In genomic region chr2:39661771-39662325, GRCh38 we compare ENCODE assay signal across 16 cellular contexts. TPM values are rescaled to one million over a fixed set of nuclear protein-coding genes. Genes with fewer than 3 reads are reported as not detected.
A peak's percentile ranks its signal among the peaks of the same experiment; 100 is the strongest.
DNase-seq lines count a peak whose midpoint lies in the region; ATAC-seq and TF ChIP-seq lines count a peak whose summit lies in the region.
"Had no signal": no experiment of that assay in that cellular context is flagged by ENCODE, and none has a peak within 500 bp of the region (broad histone marks: within the 10 kb centered on the region; RNA-seq: fewer than 3 reads in every experiment).

No MANE protein-coding gene starts in this region.

- in situ Hi-C loops in IMR-90 (cut with MboI; ENCODE audit: low sequenced_read_pairs): no loop called here

- no peak overlapping the region for H2AK9ac ChIP-seq in IMR-90 (replicated peaks; ENCODE audit: low read depth, low read length, poor library complexity)

- H3K23ac ChIP-seq in IMR-90 (ENCODE audit: low read depth, low read length): no peak overlapping the region
- H3K23ac ChIP-seq in trophoblast cell (ENCODE audit: low read length): no peak overlapping the region

- H4K91ac ChIP-seq in IMR-90 (ENCODE audit: insufficient read depth, low read depth, low read length) (no peak overlapping the region), trophoblast cell (ENCODE audit: low read depth, low read length) (no peak overlapping the region)

- H4K8ac ChIP-seq in IMR-90 (ENCODE audit: low read depth in 2 of 2, low read length in 2 of 2) (no peak overlapping the region), trophoblast cell (ENCODE audit: low read depth, low read length) (no peak overlapping the region)

- TF ChIP-seq CTCF in IMR-90 (conservative IDR thresholded peaks at IDR 0.05; ENCODE audit: low read depth, low read length) (no peak), OCI-LY7 (conservative IDR thresholded peaks at IDR 0.05; ENCODE audit: low read length) (no peak), neural progenitor cell (IDR thresholded peaks at IDR 0.05) (no peak)

- H3K27ac Mint-ChIP-seq in neural progenitor cell: no peak overlapping the region
- H3K27ac Mint-ChIP-seq: CD14-positive monocyte; CD4-positive, alpha-beta memory T cell had no signal

- 0% methylated on average over 1 of the region's 3 CpGs; no CpG with 5 or more reads in 1 of the 2 experiments for WGBS in IMR-90 (ENCODE audit: extremely low coverage in 2 of 2, insufficient read length in 1 of 2), 2 experiments
- WGBS in trophoblast cell (ENCODE audit: extremely low coverage, insufficient coverage, insufficient read length): no CpG with 5 or more reads among the region's 3 CpGs

- H3K79me1 ChIP-seq in IMR-90 (ENCODE audit: low read depth in 1 of 2, low read length in 2 of 2) (no peaks in the 10 kb centered on the region), trophoblast cell (ENCODE audit: low read length) (peaks cover 2% of the 10 kb centered on the region)

- DNase-seq in IMR-90 (peak; percentile 70), SJSA1 (ENCODE audit: low read depth in 1 of 2, low spot score in 2 of 2) (peak in 1 of 2 experiments; percentile 4), fibroblast of peridontal ligament (ENCODE audit: extremely low read depth) (peak; percentile 70), trophoblast cell (peak; percentile 71 to 86), T1000 (lab: John Stamatoyannopoulos, UW) (no peak), OCI-LY7 (ENCODE audit: low spot score) (no peak), neural progenitor cell (ENCODE audit: low spot score) (no peak)
- no peak for DNase-seq in activated CD4-positive, alpha-beta T cell treated with anti-CD3 and anti-CD28 coated beads, Interleukin-2, amount 50 U/mL, for 4 hours
- DNase-seq: 8988T; CD4-positive, alpha-beta memory T cell; DMS153; GF-D8; H9 had no signal

- H3K79me2 ChIP-seq in trophoblast cell (ENCODE audit: control insufficient read depth, insufficient read depth, low read length, poor library complexity) (no peaks in the 10 kb centered on the region), OCI-LY7 (ENCODE audit: insufficient read depth, low read depth, low read length) (no peaks in the 10 kb centered on the region), neural progenitor cell (ENCODE audit: low read depth) (no peaks in the 10 kb centered on the region)

- H3K4me2 ChIP-seq in IMR-90 (ENCODE audit: low read depth, low read length) (no peak overlapping the region), trophoblast cell (ENCODE audit: low read length) (no peak overlapping the region), OCI-LY7 (ENCODE audit: low read length) (no peak overlapping the region), neural progenitor cell (no peak overlapping the region)
- H3K4me2 ChIP-seq: BLaER1 had no signal

- no peaks in the 10 kb centered on the region for H3F3A ChIP-seq in neural progenitor cell (ENCODE audit: low read depth)

- no peak for TF ChIP-seq RAD21 in IMR-90 (IDR thresholded peaks at IDR 0.05; ENCODE audit: low read length)

- no peak overlapping the region for H4K12ac ChIP-seq in trophoblast cell (ENCODE audit: low read depth, low read length)

- H3K4ac ChIP-seq in IMR-90 (ENCODE audit: low read depth, low read length): no peak overlapping the region
- no peak overlapping the region for H3K4ac ChIP-seq in trophoblast cell (ENCODE audit: low read depth, low read length)

- H2AFZ ChIP-seq in IMR-90 (replicated peaks; ENCODE audit: low read length, poor library complexity) (no peak overlapping the region), trophoblast cell (ENCODE audit: insufficient read depth, low read length, poor library complexity) (no peak overlapping the region), OCI-LY7 (ENCODE audit: low read length) (no peak overlapping the region), neural progenitor cell (replicated peaks) (no peak overlapping the region)

- dilution Hi-C loops in IMR-90 (cut with HindIII; ENCODE audit: low sequenced_read_pairs, unreplicated experiment): no loop called here

- POLR2A ChIA-PET in IMR-90 (lab: Charles Lee; ENCODE audit: unreplicated experiment): no interaction called here
- POLR2A ChIA-PET in OCI-LY7 (lab: Charles Lee): no interaction called here

- H2BK15ac ChIP-seq in IMR-90 (ENCODE audit: low read depth, low read length): no peak overlapping the region

- no peak overlapping the region for H3K14ac ChIP-seq in IMR-90 (replicated peaks; ENCODE audit: low read depth, low read length)
- H3K14ac ChIP-seq in trophoblast cell (ENCODE audit: low read length): no peak overlapping the region

- H2BK20ac ChIP-seq in IMR-90 (ENCODE audit: low read depth, low read length): no peak overlapping the region

- H3K9me1 ChIP-seq in IMR-90 (ENCODE audit: insufficient read depth, low read length): no peaks in the 10 kb centered on the region

- no peak overlapping the region for H3K4me3 Mint-ChIP-seq in neural progenitor cell
- H3K4me3 Mint-ChIP-seq: CD14-positive monocyte; CD4-positive, alpha-beta memory T cell; H9 had no signal

- H3K9me3 ChIP-seq in IMR-90 (ENCODE audit: control insufficient read depth, insufficient read depth, low read length): no peaks in the 10 kb centered on the region
- no peaks in the 10 kb centered on the region; the same call in 1 of the 2 replicates for H3K9me3 ChIP-seq in SJSA1 (replicated peaks)
- H3K9me3 ChIP-seq in trophoblast cell (ENCODE audit: insufficient read depth, low read depth, low read length): no peaks in the 10 kb centered on the region
- no peaks in the 10 kb centered on the region for H3K9me3 ChIP-seq in OCI-LY7 (ENCODE audit: low read length)
- no peaks in the 10 kb centered on the region for H3K9me3 ChIP-seq in neural progenitor cell (ENCODE audit: low read depth)

- no peak overlapping the region for H2AK5ac ChIP-seq in IMR-90 (ENCODE audit: low read depth, low read length)
- no peak overlapping the region for H2AK5ac ChIP-seq in trophoblast cell (ENCODE audit: low read length)

- H2BK12ac ChIP-seq in trophoblast cell (ENCODE audit: low read length): no peak overlapping the region

- H2BK5ac ChIP-seq in IMR-90 (ENCODE audit: low read depth, low read length, poor library complexity, severe bottlenecking) (peak overlapping the region; percentile 20), trophoblast cell (ENCODE audit: low read depth, low read length, poor library complexity) (no peak overlapping the region)

- BruUV-seq in IMR-90 (replicated peaks; lab: Mats Ljungman, UMichigan) (no TSS peak), OCI-LY7 (replicated peaks; lab: Mats Ljungman, UMichigan) (no TSS peak)

- H2BK120ac ChIP-seq in IMR-90 (ENCODE audit: low read depth, low read length): no peak overlapping the region
- H2BK120ac ChIP-seq in trophoblast cell (ENCODE audit: insufficient read depth, low read length, poor library complexity): no peak overlapping the region

- H3K36me3 ChIP-seq in IMR-90 (ENCODE audit: control insufficient read depth, insufficient read depth, low read length) (no peaks in the 10 kb centered on the region), SJSA1 (no peaks in the 10 kb centered on the region), trophoblast cell (ENCODE audit: control insufficient read depth in 1 of 2, insufficient read depth in 2 of 2, low read length in 2 of 2) (no peaks in the 10 kb centered on the region), OCI-LY7 (ENCODE audit: insufficient read depth, low read length) (no peaks in the 10 kb centered on the region), neural progenitor cell (no peaks in the 10 kb centered on the region)
- H3K36me3 ChIP-seq: BLaER1 had no signal

- H3K9me3 Mint-ChIP-seq in neural progenitor cell: no peaks in the 10 kb centered on the region
- H3K9me3 Mint-ChIP-seq: H9 had no signal

- no peaks in the 10 kb centered on the region for H4K20me1 ChIP-seq in IMR-90 (ENCODE audit: insufficient read depth, low read length)
- H4K20me1 ChIP-seq in OCI-LY7 (ENCODE audit: insufficient read depth, low read length): no peaks in the 10 kb centered on the region
- H4K20me1 ChIP-seq in neural progenitor cell (ENCODE audit: low read depth): no peaks in the 10 kb centered on the region
- H4K20me1 ChIP-seq: BLaER1 had no signal

- no peak for TF ChIP-seq POLR2A in IMR-90 (IDR thresholded peaks at IDR 0.05; ENCODE audit: low read depth, low read length)

- H3K18ac ChIP-seq in IMR-90 (ENCODE audit: low read depth, low read length) (no peak overlapping the region), trophoblast cell (ENCODE audit: low read length) (no peak overlapping the region)

- no peaks in the 10 kb centered on the region for H3K36me3 Mint-ChIP-seq in neural progenitor cell
- H3K36me3 Mint-ChIP-seq: CD4-positive, alpha-beta memory T cell had no signal

- H3K9me2 ChIP-seq in OCI-LY7 (ENCODE audit: insufficient read depth, low read length): no peaks in the 10 kb centered on the region

- CTCF ChIA-PET in IMR-90 (lab: Yijun Ruan, JAX) (interaction anchor here (0.9 kb wide), 1 partner anchor 68 kb away, joined by 4 read pairs; no protein-coding TSS in a partner anchor), OCI-LY7 (lab: Charles Lee; ENCODE audit: unreplicated experiment) (no interaction called here)

- intact Hi-C loops in IMR-90 (cut with micrococcal nuclease): loop anchor here (1.0 kb wide), 1 partner anchor 34 kb away; no protein-coding TSS in a partner anchor
- intact Hi-C loops in OCI-LY7 (cut with micrococcal nuclease; ENCODE audit: unreplicated experiment): no loop called here

- ATAC-seq in IMR-90 (ENCODE audit: low read depth): peak; percentile 81
- ATAC-seq: HepG2 had no signal

- H3K9ac ChIP-seq in IMR-90 (ENCODE audit: low read depth, low read length) (no peak overlapping the region), trophoblast cell (ENCODE audit: low read length) (no peak overlapping the region), neural progenitor cell (no peak overlapping the region)
- H3K9ac ChIP-seq: BLaER1 had no signal

- H3K4me1 Mint-ChIP-seq in neural progenitor cell: peaks cover 10% of the 10 kb centered on the region

- H3K27ac ChIP-seq in IMR-90 (ENCODE audit: insufficient read depth, low read length) (no peak overlapping the region), SJSA1 (peak overlapping the region; percentile 30; the same call in 1 of the 2 replicates), trophoblast cell (ENCODE audit: low read depth, low read length) (no peak overlapping the region), OCI-LY7 (ENCODE audit: low read depth, low read length, poor library complexity, severe bottlenecking) (no peak overlapping the region), neural progenitor cell (no peak overlapping the region)
- H3K27ac ChIP-seq: BLaER1 had no signal

- peaks cover 19% of the 10 kb centered on the region for H3K27me3 ChIP-seq in IMR-90 (ENCODE audit: control insufficient read depth, insufficient read depth, low read length)
- H3K27me3 ChIP-seq in SJSA1 (replicated peaks): peaks cover 11% of the 10 kb centered on the region
- H3K27me3 ChIP-seq in trophoblast cell (ENCODE audit: insufficient read depth, low read length): peaks cover 24% of the 10 kb centered on the region
- peaks cover 34% of the 10 kb centered on the region for H3K27me3 ChIP-seq in neural progenitor cell

- no peak overlapping the region for H3K56ac ChIP-seq in IMR-90 (ENCODE audit: extremely low read depth, insufficient read depth, low read length)

- peaks cover 3% of the 10 kb centered on the region for H3K27me3 Mint-ChIP-seq in neural progenitor cell (ENCODE audit: insufficient read depth, low read depth)

- H3K4me3 ChIP-seq in IMR-90 (ENCODE audit: insufficient read depth, low read depth, low read length) (no peak overlapping the region), SJSA1 (no peak overlapping the region), trophoblast cell (ENCODE audit: low read depth, low read length) (no peak overlapping the region), OCI-LY7 (ENCODE audit: low read depth, low read length, poor library complexity, severe bottlenecking) (no peak overlapping the region), neural progenitor cell (no peak overlapping the region)
- H3K4me3 ChIP-seq: BLaER1 had no signal

- peaks cover 12% of the 10 kb centered on the region for H3K4me1 ChIP-seq in IMR-90 (ENCODE audit: control insufficient read depth, insufficient read depth, low read length)
- peaks cover 40% of the 10 kb centered on the region for H3K4me1 ChIP-seq in SJSA1 (replicated peaks)
- no peaks in the 10 kb centered on the region for H3K4me1 ChIP-seq in trophoblast cell (ENCODE audit: control insufficient read depth in 1 of 2, insufficient read depth in 2 of 2, low read length in 2 of 2)
- H3K4me1 ChIP-seq in OCI-LY7 (ENCODE audit: insufficient read depth, low read length, poor library complexity, severe bottlenecking): no peaks in the 10 kb centered on the region
- peaks cover 4% of the 10 kb centered on the region for H3K4me1 ChIP-seq in neural progenitor cell

- no peak overlapping the region for H4K5ac ChIP-seq in IMR-90 (ENCODE audit: low read depth, low read length)

RNA-seq across cellular contexts. Expression of gene TMEM178A, which starts 3.9 kb away (rescaled TPM):
- total RNA-seq in IMR-90 (2012; rRNA removed): 0.18 and 0.28 TPM in 2 replicates
- 1.1 and 1.8 TPM in 2 replicates for polyA plus RNA-seq in IMR-90 (2012; rRNA removed)
- polyA plus RNA-seq in IMR-90 (2012; cell fraction: cytosol; rRNA removed): 0.24 and 0.34 TPM in 2 replicates
- 20.8 and 51.8 TPM in 2 replicates for polyA plus RNA-seq in IMR-90 (2012; cell fraction: nucleus; rRNA removed; ENCODE audit: low replicate concordance)
- total RNA-seq in SJSA1 (2014; rRNA removed; shearing (Covaris generic)): 0.13 and 0.41 TPM in 2 replicates
- polyA plus RNA-seq in trophoblast cell (2013): 3.7 and 3.9 TPM in 2 replicates
- 0.25 and 0.39 TPM in 2 replicates for total RNA-seq in OCI-LY7 (2014; rRNA removed; shearing (Covaris generic))
- total RNA-seq in OCI-LY7 (2022): 0.38 and 0.52 TPM in 2 replicates
- total RNA-seq in neural progenitor cell (ENCODE audit: low replicate concordance): 11.8 and 19.2 TPM in 2 replicates
- total RNA-seq: CD4-positive, alpha-beta memory T cell had no signal
- polyA plus RNA-seq: CD14-positive monocyte; CD4-positive, alpha-beta memory T cell had no signal

Comparison
In these comparisons a context has a peak if more than half of its experiments do, and no peak if none do; other contexts are left out.
1. DNase-seq: peak in IMR-90 (single experiment), fibroblast of peridontal ligament (single experiment) and trophoblast cell (2 of 2); none in T1000 (single experiment), OCI-LY7 (single experiment), neural progenitor cell (single experiment) and activated CD4-positive, alpha-beta T cell treated with anti-CD3 and anti-CD28 coated beads, Interleukin-2, amount 50 U/mL, for 4 hours (0 of 2).